ENCODE assay signal across 1 cellular context in genomic region chr9:70258692-70259511, GRCh38.
A peak's percentile ranks its signal among the peaks of the same experiment; 100 is the strongest.
TF ChIP-seq lines count a peak whose summit lies in the region.

SMC5 (plus strand) TSS chr9:70258978; CDS start chr9:70259079, 101 bp downstream.

TF ChIP-seq in HepG2, 621 proteins besides CTCF, POLR2A, EP300 and RAD21 (continued from another document and continues in another):
- TF ChIP-seq MTA1 (CRISPR knock-in tag; IDR thresholded peaks at IDR 0.05; ENCODE audit: borderline replicate concordance) (peak; percentile 96), ZBTB10 (CRISPR knock-in tag; IDR thresholded peaks at IDR 0.05; ENCODE audit: borderline replicate concordance) (no peak), SOX5 (CRISPR knock-in tag; IDR thresholded peaks at IDR 0.05; ENCODE audit: borderline replicate concordance) (no peak), BATF2 (CRISPR knock-in tag; IDR thresholded peaks at IDR 0.05) (peak; percentile 88), ZNF251 (CRISPR knock-in tag; IDR thresholded peaks at IDR 0.05) (no peak), PPARG (CRISPR knock-in tag; conservative IDR thresholded peaks at IDR 0.05) (peak; percentile 21), HDAC2 (CRISPR knock-in tag; IDR thresholded peaks at IDR 0.05) (peak; percentile 47), ZNF503 (CRISPR knock-in tag; IDR thresholded peaks at IDR 0.05) (peak; percentile 28; the same call in 1 of the 2 replicates), SNAPC4 (CRISPR knock-in tag; IDR thresholded peaks at IDR 0.05) (no peak), TMF1 (CRISPR knock-in tag; IDR thresholded peaks at IDR 0.05; ENCODE audit: low read depth) (peak; percentile 80; the same call in 1 of the 2 replicates), TEAD3 (CRISPR knock-in tag; optimal IDR thresholded peaks at IDR 0.05; ENCODE audit: borderline replicate concordance) (peak; percentile 48), ZFYVE20 (CRISPR knock-in tag; IDR thresholded peaks at IDR 0.05; ENCODE audit: borderline replicate concordance, low read depth) (no peak), CC2D1A (CRISPR knock-in tag; IDR thresholded peaks at IDR 0.05) (no peak), EED (CRISPR knock-in tag; IDR thresholded peaks at IDR 0.05) (0 out of 2 replicates have a peak, but pooled peaks have one; percentile 16), HCFC1 (IDR thresholded peaks at IDR 0.05; ENCODE audit: low read depth, low read length) (peak; percentile 17; the same call in 1 of the 2 replicates), THRA (CRISPR knock-in tag; IDR thresholded peaks at IDR 0.05; ENCODE audit: borderline replicate concordance) (peak; percentile 37), SMC3 (IDR thresholded peaks at IDR 0.05; ENCODE audit: low read length) (no peak), ZNF354B (CRISPR knock-in tag; IDR thresholded peaks at IDR 0.05) (0 out of 2 replicates have a peak, but pooled peaks have one; percentile 82), ZNF75D (CRISPR knock-in tag; IDR thresholded peaks at IDR 0.05; ENCODE audit: borderline replicate concordance) (no peak), NFKB2 (CRISPR knock-in tag; IDR thresholded peaks at IDR 0.05; ENCODE audit: borderline replicate concordance) (no peak; the same call in 1 of the 2 replicates), ZNF546 (CRISPR knock-in tag; conservative IDR thresholded peaks at IDR 0.05) (no peak; the same call in 1 of the 2 replicates), KMT2A (CRISPR knock-in tag; IDR thresholded peaks at IDR 0.05) (peak; percentile 33; the same call in 1 of the 2 replicates), ZNF142 (CRISPR knock-in tag; IDR thresholded peaks at IDR 0.05) (no peak), ZNF124 (CRISPR knock-in tag; IDR thresholded peaks at IDR 0.05) (peak; percentile 46; the same call in 1 of the 2 replicates), KDM2A (CRISPR knock-in tag; IDR thresholded peaks at IDR 0.05; ENCODE audit: borderline replicate concordance, low read depth) (peak; percentile 79), NR2F1 (CRISPR knock-in tag; IDR thresholded peaks at IDR 0.05) (no peak), MTF1 (CRISPR knock-in tag; IDR thresholded peaks at IDR 0.05) (no peak), ZNF589 (CRISPR knock-in tag; conservative IDR thresholded peaks at IDR 0.05) (0 out of 2 replicates have a peak, but pooled peaks have one; percentile 66), ZNF335 (CRISPR knock-in tag; IDR thresholded peaks at IDR 0.05) (no peak), ZNF761 (CRISPR knock-in tag; conservative IDR thresholded peaks at IDR 0.05) (peak; percentile 57; the same call in 1 of the 2 replicates), ZNF530 (CRISPR knock-in tag; IDR thresholded peaks at IDR 0.05; ENCODE audit: low read depth) (no peak), CEBPB (IDR thresholded peaks at IDR 0.05; ENCODE audit: borderline replicate concordance, low read depth, low read length) (no peak), SPEN (CRISPR knock-in tag; IDR thresholded peaks at IDR 0.05; ENCODE audit: low read depth) (peak; percentile 93), ZNF703 (CRISPR knock-in tag; IDR thresholded peaks at IDR 0.05; ENCODE audit: borderline replicate concordance) (no peak; the same call in 1 of the 2 replicates), ZNF572 (CRISPR knock-in tag; IDR thresholded peaks at IDR 0.05) (peak; percentile 75; the same call in 1 of the 2 replicates), SNAPC5 (CRISPR knock-in tag; IDR thresholded peaks at IDR 0.05; ENCODE audit: borderline replicate concordance) (peak; percentile 50; the same call in 1 of the 2 replicates), SRF (IDR thresholded peaks at IDR 0.05; ENCODE audit: low read depth, low read length) (no peak), POLR2G (IDR thresholded peaks at IDR 0.05; ENCODE audit: low read depth, low read length) (peak; percentile 92), FOSL1 (CRISPR knock-in tag; IDR thresholded peaks at IDR 0.05; ENCODE audit: borderline replicate concordance) (no peak), ZNF496 (CRISPR knock-in tag; IDR thresholded peaks at IDR 0.05; ENCODE audit: insufficient replicate concordance) (no peak), CHD4 (IDR thresholded peaks at IDR 0.05; ENCODE audit: borderline replicate concordance, low read length) (no peak), REPIN1 (CRISPR knock-in tag; IDR thresholded peaks at IDR 0.05; ENCODE audit: borderline replicate concordance, low read depth) (peak; percentile 68; the same call in 1 of the 2 replicates), SNAPC2 (CRISPR knock-in tag; IDR thresholded peaks at IDR 0.05) (peak; percentile 74; the same call in 1 of the 2 replicates), KMT2B (CRISPR knock-in tag; IDR thresholded peaks at IDR 0.05) (0 out of 2 replicates have a peak, but pooled peaks have one; percentile 41), MYNN (CRISPR knock-in tag; IDR thresholded peaks at IDR 0.05; ENCODE audit: low read depth) (no peak), PAX8 (CRISPR knock-in tag; IDR thresholded peaks at IDR 0.05; ENCODE audit: borderline replicate concordance) (no peak), RCOR2 (CRISPR knock-in tag; IDR thresholded peaks at IDR 0.05) (no peak), MAX (IDR thresholded peaks at IDR 0.05) (peak; percentile 34), SALL2 (CRISPR knock-in tag; IDR thresholded peaks at IDR 0.05) (no peak; the same call in 1 of the 2 replicates), ZNF17 (CRISPR knock-in tag; IDR thresholded peaks at IDR 0.05) (no peak), TOE1 (CRISPR knock-in tag; IDR thresholded peaks at IDR 0.05) (no peak), ZNF644 (CRISPR knock-in tag; IDR thresholded peaks at IDR 0.05; ENCODE audit: low read depth) (no peak)
